Comparison of ENCODE assay signal across 25 cellular contexts in the genomic region with DNA sequence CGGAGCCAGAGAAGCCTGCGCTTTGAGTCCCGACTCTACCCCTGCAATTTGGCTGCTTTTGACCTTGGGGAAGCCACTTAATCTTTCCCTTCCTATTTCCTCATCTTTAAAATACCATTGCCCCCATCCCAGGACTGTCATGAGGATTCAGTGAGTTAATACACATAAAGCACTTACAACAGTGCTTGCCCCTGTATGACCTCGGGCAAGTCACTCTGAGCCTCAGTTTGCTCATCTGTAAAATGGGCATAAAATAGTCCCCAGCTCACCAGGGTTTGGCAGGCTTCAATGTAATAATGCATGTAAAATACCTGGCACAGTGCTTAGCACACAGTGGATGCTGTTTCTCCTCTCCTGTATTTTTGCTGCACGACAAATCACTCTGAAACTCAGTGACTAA.
"Had no signal": no experiment of that assay in that cellular context is flagged by ENCODE, and none has a peak within 500 bp of the region (broad histone marks: within the 10 kb centered on the region; RNA-seq: fewer than 3 reads in every experiment).

No MANE protein-coding gene starts in this region.

- H3K79me2 ChIP-seq: hepatocyte had no signal

- H3K4me2 ChIP-seq: hepatocyte had no signal

- H3K27me3 ChIP-seq: foreskin keratinocyte, heart left ventricle, hepatocyte, left lung had no signal

- ATAC-seq: foreskin keratinocyte; gastroesophageal sphincter; heart left ventricle; left cardiac atrium; left lung; left ventricle myocardium superior; lower lobe of right lung; naive thymus-derived CD4-positive, alpha-beta T cell had no signal

- H3K9me3 ChIP-seq: esophagus muscularis mucosa, gastroesophageal sphincter, heart left ventricle, left lung, lower lobe of right lung had no signal

- H3K27ac ChIP-seq: coronary artery, dorsolateral prefrontal cortex, esophagus muscularis mucosa, foreskin keratinocyte, gastroesophageal sphincter, heart left ventricle, hepatocyte, left lung, lower lobe of right lung had no signal

- DNase-seq: dermis blood vessel endothelial cell; dorsolateral prefrontal cortex; effector CD4-positive, alpha-beta T cell; effector memory CD4-positive, alpha-beta T cell; foreskin keratinocyte; heart left ventricle; hypothalamus; immature natural killer cell; islet precursor cell; kidney; kidney glomerular epithelial cell; left cardiac atrium; left lung; left ventricle myocardium superior; lower lobe of right lung; mesendoderm; midbrain; naive thymus-derived CD4-positive, alpha-beta T cell had no signal

- FAIRE-seq: colon, endothelial cell of umbilical vein, frontal cortex, kidney had no signal

- H3K4me1 ChIP-seq: esophagus muscularis mucosa, gastroesophageal sphincter, left lung, lower lobe of right lung had no signal

- H3K36me3 ChIP-seq: esophagus muscularis mucosa, gastroesophageal sphincter, heart left ventricle, left lung, lower lobe of right lung had no signal

- H2AFZ ChIP-seq: hepatocyte had no signal

- H3K4me3 ChIP-seq: coronary artery, dorsolateral prefrontal cortex, esophagus muscularis mucosa, gastroesophageal sphincter, heart left ventricle, hepatocyte, left lung, lower lobe of right lung had no signal
